Comparison of ENCODE assay signal across 15 cellular contexts in genomic region chr15:69170597-69170996, GRCh38.
"Had no signal": no experiment of that assay in that cellular context is flagged by ENCODE, and none has a peak within 500 bp of the region (broad histone marks: within the 10 kb centered on the region; RNA-seq: fewer than 3 reads in every experiment).

No MANE protein-coding gene starts in this region.

- H3K36me3 ChIP-seq: brain microvascular endothelial cell, pancreas, upper lobe of right lung had no signal

- DNase-seq: activated CD4-positive, alpha-beta memory T cell treated with anti-CD3 and anti-CD28 coated beads for 36 hours; activated CD4-positive, CD25-positive, alpha-beta regulatory T cell treated with anti-CD3 and anti-CD28 coated beads, Interleukin-2, amount 50 U/mL, for 72 hours; activated effector memory CD4-positive, alpha-beta T cell treated with anti-CD3 and anti-CD28 coated beads, Interleukin-2, amount 50 U/mL, for 16 hours; activated T-cell treated with anti-CD3 and anti-CD28 coated beads, Interleukin-2, amount 50 U/mL, for 4 hours; amygdala; brain microvascular endothelial cell; endodermal cell; hippocampal formation; kidney glomerular epithelial cell; pancreas; stimulated activated CD4-positive, alpha-beta T cell treated with anti-CD3 and anti-CD28 coated beads, Interleukin-15, amount 100 ng/mL, for 24 hours; stimulated activated CD4-positive, alpha-beta T cell treated with anti-CD3 and anti-CD28 coated beads, Interleukin-4, amount 100 ng/mL, for 4 hours; stimulated activated naive CD8-positive, alpha-beta T cell treated with anti-CD3 and anti-CD28 coated beads, Interleukin-15, amount 100 ng/mL, for 72 hours; testis; upper lobe of right lung had no signal

- H3K9me3 ChIP-seq: pancreas, testis, upper lobe of right lung had no signal

- H3K4me1 ChIP-seq: pancreas, testis, upper lobe of right lung had no signal

- ATAC-seq: activated T-cell treated with anti-CD3 and anti-CD28 coated beads, Interleukin-2, amount 50 U/mL, for 4 hours; pancreas; stimulated activated naive CD8-positive, alpha-beta T cell treated with anti-CD3 and anti-CD28 coated beads, Interleukin-15, amount 100 ng/mL, for 72 hours; upper lobe of right lung had no signal

- H3K4me3 ChIP-seq: pancreas, testis, upper lobe of right lung had no signal

- H3K27me3 ChIP-seq: brain microvascular endothelial cell, pancreas, testis, upper lobe of right lung had no signal

- H3K27ac ChIP-seq: brain microvascular endothelial cell, pancreas, testis, upper lobe of right lung had no signal
